8 cellular contexts compared by ENCODE assay signal in genomic region chr11:66842896-66843775, GRCh38. TPM values are rescaled to one million over a fixed set of nuclear protein-coding genes. Genes with fewer than 3 reads are reported as not detected.
DNase-seq lines count a peak whose midpoint lies in the region; ATAC-seq, FAIRE-seq and TF ChIP-seq lines count a peak whose summit lies in the region.

TSS of gene RCE1 (plus strand) at chr11:66843441. CDS start at chr11:66843456, 15 bp downstream.

- peak; percentile 97 for TF ChIP-seq POLR2A in GM12892 (IDR thresholded peaks at IDR 0.05; ENCODE audit: low read depth, low read length)
- peak in 1 of 2 donors; percentile 87 for TF ChIP-seq POLR2A in vagina (IDR thresholded peaks at IDR 0.05)

- peak within 1 kb of the TSS; percentile 97 for H3K9ac ChIP-seq in rectal smooth muscle tissue (ENCODE audit: low read length)

- ATAC-seq in HG02759 (IDR thresholded peaks at IDR 0.05; ENCODE audit: unreplicated experiment) (peak; percentile 90), T-helper 17 cell (peak; percentile 89)

- TF ChIP-seq CTCF in right atrium auricular region (IDR thresholded peaks at IDR 0.05) (no peak), vagina (IDR thresholded peaks at IDR 0.05) (no peak)

- no peaks in the 10 kb centered on the region for H3K27me3 Mint-ChIP-seq in T-helper 17 cell

- peaks cover 2% of the 10 kb centered on the region for H3K36me3 Mint-ChIP-seq in T-helper 17 cell (ENCODE audit: low read depth)

- H3K27ac ChIP-seq in right atrium auricular region: peak within 1 kb of the TSS; percentile 95 to 97
- peak within 1 kb of the TSS; percentile 97 for H3K27ac ChIP-seq in rectal smooth muscle tissue (ENCODE audit: low read depth, low read length)
- peak within 1 kb of the TSS; percentile 92 for H3K27ac ChIP-seq in vagina

- peak; percentile 100 for FAIRE-seq in GM12892 (lab: Jason Lieb, UNC)

- H3K4me1 Mint-ChIP-seq in T-helper 17 cell: peaks cover 43% of the 10 kb centered on the region

- H3K36me3 ChIP-seq in right atrium auricular region: peaks cover 27% of the 10 kb centered on the region
- H3K36me3 ChIP-seq in rectal smooth muscle tissue (ENCODE audit: control insufficient read depth, insufficient read depth, low read length): peaks cover 22% of the 10 kb centered on the region
- H3K36me3 ChIP-seq in vagina: peaks cover 0 to 22% of the 10 kb centered on the region in 2 donors

- H3K27me3 ChIP-seq in right atrium auricular region (no peaks in the 10 kb centered on the region), rectal smooth muscle tissue (ENCODE audit: control insufficient read depth, insufficient read depth, low read length) (no peaks in the 10 kb centered on the region), vagina (no peaks in the 10 kb centered on the region)

- peak within 1 kb of the TSS; percentile 95 for H3K27ac Mint-ChIP-seq in T-helper 17 cell

- intact Hi-C loops in vagina (cut with DNase I): no loop called here

- H3K9me3 ChIP-seq in T-helper 17 cell (ENCODE audit: control insufficient read depth, low read length, poor library complexity, severe bottlenecking) (no peaks in the 10 kb centered on the region), right atrium auricular region (no peaks in the 10 kb centered on the region), vagina (no peaks in the 10 kb centered on the region)

- peaks cover 0 to 39% of the 10 kb centered on the region in 2 donors for H3K4me1 ChIP-seq in right atrium auricular region
- peaks cover 15% of the 10 kb centered on the region for H3K4me1 ChIP-seq in rectal smooth muscle tissue (ENCODE audit: control insufficient read depth, insufficient read depth, low read length)
- peaks cover 29% of the 10 kb centered on the region for H3K4me1 ChIP-seq in vagina

- peak; percentile 94 for DNase-seq in GM12892 (ENCODE audit: insufficient read length)
- peak; percentile 92 to 96 (median 96) for DNase-seq in NCI-H1417 (lab: John Stamatoyannopoulos, UW)
- DNase-seq in T-helper 17 cell: peak; percentile 87 to 91 (median 88)
- DNase-seq in amygdala (lab: John Stamatoyannopoulos, UW): peak; percentile 46 to 94 (median 79)
- peak; percentile 86 for DNase-seq in right atrium auricular region (ENCODE audit: low spot score)
- peak in 1 of 2 donors; percentile 90 for DNase-seq in vagina (ENCODE audit: extremely low spot score in 2 of 2)

- peak within 1 kb of the TSS; percentile 96 for H3K4me3 Mint-ChIP-seq in T-helper 17 cell

- H3K4me3 ChIP-seq in right atrium auricular region: peak within 1 kb of the TSS; percentile 91 to 98
- peak within 1 kb of the TSS; percentile 96 for H3K4me3 ChIP-seq in rectal smooth muscle tissue (ENCODE audit: low read length)
- H3K4me3 ChIP-seq in vagina: peak within 1 kb of the TSS; percentile 86 to 98

RNA-seq across cellular contexts. Expression of gene RCE1, which starts in this region (rescaled TPM):
- polyA plus RNA-seq in GM12892 (2012; ENCODE audit: missing spikeins): 8.6 TPM
- 10 to 100 TPM; 36.2 to 41.6 TPM for total RNA-seq in T-helper 17 cell
- 1 to 10 TPM; 6.4 to 8.1 TPM for total RNA-seq in right atrium auricular region
- total RNA-seq in vagina: 23.6 TPM
